ENCODE assay signal across 8 cellular contexts in genomic region chr2:121075006-121075545, GRCh38.
A peak's percentile ranks its signal among the peaks of the same experiment; 100 is the strongest.
DNase-seq lines count a peak whose midpoint lies in the region; ATAC-seq and TF ChIP-seq lines count a peak whose summit lies in the region.

No MANE protein-coding gene starts in this region.

- peak overlapping the region; percentile 43; the same call in 1 of the 2 replicates for H4K91ac ChIP-seq in IMR-90 (ENCODE audit: insufficient read depth, low read depth, low read length)

- peak overlapping the region; percentile 32; the same call in 1 of the 2 replicates for H2BK20ac ChIP-seq in IMR-90 (ENCODE audit: low read depth, low read length)

- intact Hi-C loops in IMR-90 (cut with micrococcal nuclease) = loop anchor here (1.0 kb wide), 1 partner anchor 340 kb away; the partner anchor contains the start of gene GLI2
- intact Hi-C loops in posterior vena cava (cut with DNase I) = loop anchor here (10.0 kb wide), 1 partner anchor 730 kb away; the partner anchor contains the start of gene INHBB (in 2 of the 2)

- dilution Hi-C loops in IMR-90 (cut with HindIII; ENCODE audit: low sequenced_read_pairs, unreplicated experiment) = no loop called here

- no peak for TF ChIP-seq CTCF in IMR-90 (conservative IDR thresholded peaks at IDR 0.05; ENCODE audit: low read depth, low read length)
- TF ChIP-seq CTCF in RWPE2 (IDR thresholded peaks at IDR 0.05; ENCODE audit: poor library complexity, severe bottlenecking) = no peak
- no peak for TF ChIP-seq CTCF in GM10266 (IDR thresholded peaks at IDR 0.05; ENCODE audit: control insufficient read depth, insufficient read depth, low read depth, missing control alignments)

- no peaks in the 10 kb centered on the region for H3K36me3 ChIP-seq in IMR-90 (ENCODE audit: control insufficient read depth, insufficient read depth, low read length)
- no peaks in the 10 kb centered on the region for H3K36me3 ChIP-seq in RWPE2 (ENCODE audit: low read depth)

- H2BK15ac ChIP-seq in IMR-90 (ENCODE audit: low read depth, low read length) = no peak overlapping the region

- H2BK5ac ChIP-seq in IMR-90 (ENCODE audit: low read depth, low read length, poor library complexity, severe bottlenecking) = no peak overlapping the region

- no TSS peak for BruUV-seq in IMR-90 (replicated peaks; lab: Mats Ljungman, UMichigan)

- TF ChIP-seq RAD21 in IMR-90 (IDR thresholded peaks at IDR 0.05; ENCODE audit: low read length) = no peak

- H3K23ac ChIP-seq in IMR-90 (ENCODE audit: low read depth, low read length) = no peak overlapping the region

- H2AK9ac ChIP-seq in IMR-90 (replicated peaks; ENCODE audit: low read depth, low read length, poor library complexity) = no peak overlapping the region

- POLR2A ChIA-PET in IMR-90 (lab: Charles Lee; ENCODE audit: unreplicated experiment) = interaction anchor here (0.6 to 1.2 kb wide), 7 partner anchors 16 to 363 kb away, joined by 3 to 5 read pairs (median 3); no protein-coding TSS in a partner anchor

- H3K27me3 ChIP-seq in IMR-90 (ENCODE audit: control insufficient read depth, insufficient read depth, low read length) = peaks cover 12% of the 10 kb centered on the region; the same call in 1 of the 2 replicates
- no peaks in the 10 kb centered on the region for H3K27me3 ChIP-seq in RWPE2 (ENCODE audit: insufficient read depth, poor library complexity, severe bottlenecking)

- CTCF ChIA-PET in IMR-90 (lab: Yijun Ruan, JAX) = interaction anchor here (1.4 kb wide), 1 partner anchor 20 kb away, joined by 5 read pairs; no protein-coding TSS in a partner anchor

- H3K27ac ChIP-seq in IMR-90 (ENCODE audit: insufficient read depth, low read length) (no peak overlapping the region; the same call in 1 of the 2 replicates), RWPE2 (ENCODE audit: poor library complexity, severe bottlenecking) (no peak overlapping the region), epithelial cell of prostate (no peak overlapping the region)

- no peaks in the 10 kb centered on the region for H3K9me1 ChIP-seq in IMR-90 (ENCODE audit: insufficient read depth, low read length)

- no peak overlapping the region for H2AK5ac ChIP-seq in IMR-90 (ENCODE audit: low read depth, low read length)

- TF ChIP-seq POLR2A in IMR-90 (IDR thresholded peaks at IDR 0.05; ENCODE audit: low read depth, low read length) = peak; percentile 100

- H3K9ac ChIP-seq in IMR-90 (ENCODE audit: low read depth, low read length) = peak overlapping the region; percentile 60; the same call in 1 of the 2 replicates

- H2BK120ac ChIP-seq in IMR-90 (ENCODE audit: low read depth, low read length) = peak overlapping the region; percentile 78

- H3K18ac ChIP-seq in IMR-90 (ENCODE audit: low read depth, low read length) = no peak overlapping the region

- H3K4ac ChIP-seq in IMR-90 (ENCODE audit: low read depth, low read length) = peak overlapping the region; percentile 45; the same call in 1 of the 2 replicates

- no peaks in the 10 kb centered on the region for H3K9me3 ChIP-seq in IMR-90 (ENCODE audit: control insufficient read depth, insufficient read depth, low read length)
- no peaks in the 10 kb centered on the region for H3K9me3 ChIP-seq in RWPE2 (ENCODE audit: severe bottlenecking)

- H4K20me1 ChIP-seq in IMR-90 (ENCODE audit: insufficient read depth, low read length) = peaks cover 5% of the 10 kb centered on the region; the same call in 1 of the 2 replicates

- H2AFZ ChIP-seq in IMR-90 (replicated peaks; ENCODE audit: low read length, poor library complexity) = no peak overlapping the region

- no peak overlapping the region for H3K14ac ChIP-seq in IMR-90 (replicated peaks; ENCODE audit: low read depth, low read length)

- H3K4me1 ChIP-seq in IMR-90 (ENCODE audit: control insufficient read depth, insufficient read depth, low read length) (no peaks in the 10 kb centered on the region; the same call in 1 of the 2 replicates), RWPE2 (ENCODE audit: insufficient read depth, poor library complexity, severe bottlenecking) (no peaks in the 10 kb centered on the region)

- no peaks in the 10 kb centered on the region for H3K79me1 ChIP-seq in IMR-90 (ENCODE audit: low read depth in 1 of 2, low read length in 2 of 2)

- DNase-seq in NCI-H2227 (lab: John Stamatoyannopoulos, UW; ENCODE audit: unreplicated experiment) (peak; percentile 26), NCI-H2227 treated with DMSO at 0.1 percent for 48 hours (lab: John Stamatoyannopoulos, UW) (no peak), IMR-90 (peak; percentile 93), RWPE2 (ENCODE audit: low spot score) (peak; percentile 91), epithelial cell of prostate (ENCODE audit: low read depth, low spot score) (peak; percentile 91), posterior vena cava (ENCODE audit: low spot score) (peak; percentile 88), GM10266 (ENCODE audit: extremely low spot score) (no peak)

- H3K4me3 ChIP-seq in IMR-90 (ENCODE audit: insufficient read depth, low read depth, low read length) (no peak overlapping the region), RWPE2 (ENCODE audit: severe bottlenecking) (no peak overlapping the region)

- ATAC-seq in IMR-90 (ENCODE audit: low read depth) (peak; percentile 71), RWPE2 (ENCODE audit: low read depth) (peak; percentile 80), HG02981 (IDR thresholded peaks at IDR 0.05; ENCODE audit: unreplicated experiment) (no peak)

- no peak overlapping the region for H4K8ac ChIP-seq in IMR-90 (ENCODE audit: low read depth in 2 of 2, low read length in 2 of 2)

- H4K5ac ChIP-seq in IMR-90 (ENCODE audit: low read depth, low read length) = no peak overlapping the region

- in situ Hi-C loops in IMR-90 (cut with MboI; ENCODE audit: low sequenced_read_pairs) = loop anchor here (10.0 to 25.0 kb wide), 3 partner anchors 462 to 730 kb away; partner anchors contain the start of genes INHBB, NIFK and RNU4ATAC

- H3K56ac ChIP-seq in IMR-90 (ENCODE audit: extremely low read depth, insufficient read depth, low read length) = no peak overlapping the region

- H3K4me2 ChIP-seq in IMR-90 (ENCODE audit: low read depth, low read length) = peak overlapping the region; percentile 65

- 0% methylated on average over 1 of the region's 14 CpGs; no CpG with 5 or more reads in 1 of the 2 experiments for WGBS in IMR-90 (ENCODE audit: extremely low coverage in 2 of 2, insufficient read length in 1 of 2), 2 experiments

TF ChIP-seq in IMR-90, 13 proteins besides CTCF, POLR2A, EP300 and RAD21:
- TF ChIP-seq MAZ (IDR thresholded peaks at IDR 0.05; ENCODE audit: borderline replicate concordance, low read depth, low read length) = peak; percentile 73; the same call in 1 of the 2 replicates
- TF ChIP-seq BHLHE40 (IDR thresholded peaks at IDR 0.05; ENCODE audit: low read depth, low read length) = peak; percentile 96
- TF ChIP-seq CHD1 (IDR thresholded peaks at IDR 0.05; ENCODE audit: low read depth, low read length) = no peak

Comparison
In these comparisons a context has a peak if more than half of its experiments do, and no peak if none do; other contexts are left out.
1. DNase-seq: peak in NCI-H2227 (single experiment), IMR-90 (single experiment), RWPE2 (single experiment), epithelial cell of prostate (single experiment) and posterior vena cava (single experiment); none in NCI-H2227 treated with DMSO at 0.1 percent for 48 hours (single experiment) and GM10266 (single experiment).